1 cellular context compared by ENCODE assay signal in genomic region chrX:10325606-10326005, GRCh38.
TF ChIP-seq lines count a peak whose summit lies in the region.

No MANE protein-coding gene starts in this region.

TF ChIP-seq in endothelial cell of umbilical vein, 7 proteins besides CTCF, POLR2A, EP300 and RAD21 (continued from another document):
- no peak for TF ChIP-seq FOS (IDR thresholded peaks at IDR 0.05; ENCODE audit: borderline replicate concordance, insufficient read depth, low read length)
- TF ChIP-seq MAX (IDR thresholded peaks at IDR 0.05; ENCODE audit: insufficient read depth, insufficient read length): no peak
TF ChIP-seq in endothelial cell of umbilical vein: peak in this region for 0.
